In the genomic region with DNA sequence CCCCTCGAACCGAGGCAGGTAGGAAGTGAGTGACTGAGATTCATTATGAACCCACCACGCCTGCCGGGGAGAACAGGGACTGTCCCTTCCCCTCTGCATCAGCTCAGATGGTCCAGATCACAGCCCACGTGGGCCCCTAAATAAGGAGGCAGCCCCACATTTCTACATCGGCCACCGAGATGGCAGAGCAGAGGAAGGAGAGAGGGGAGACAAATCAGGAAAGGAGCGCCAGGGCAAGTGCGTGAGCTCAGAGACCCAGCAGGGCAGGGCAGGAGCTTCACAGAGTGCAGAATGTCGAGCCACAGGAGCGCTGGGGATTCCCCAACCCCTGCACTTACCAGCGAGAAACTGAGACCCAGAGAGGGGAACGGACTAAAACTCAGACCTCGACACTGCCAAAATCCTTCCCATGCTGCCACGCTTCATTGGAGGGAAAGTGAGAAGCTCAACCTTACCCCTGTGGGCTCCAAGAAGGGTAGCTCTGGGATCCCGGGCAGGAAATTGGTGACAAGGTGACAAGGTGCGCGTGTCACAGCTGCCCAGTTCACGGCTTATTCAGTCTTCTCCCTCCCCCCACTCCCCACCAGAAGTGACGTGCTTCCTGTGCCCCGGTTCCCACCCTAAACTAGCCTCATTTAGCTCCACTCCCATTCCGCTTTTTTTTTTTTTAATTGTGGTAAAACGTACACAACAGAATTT, we compare ENCODE assay signal across 8 cellular contexts. TPM values are rescaled to one million over a fixed set of nuclear protein-coding genes. Genes with fewer than 3 reads are reported as not detected.
DNase-seq lines count a peak whose midpoint lies in the region; ATAC-seq and TF ChIP-seq lines count a peak whose summit lies in the region.

ICAM2 (minus strand) TSS at position 566 of the 699 bp plus-strand sequence. CDS start 13,942 bp downstream, outside the sequence.

- no peak within 1 kb of the TSS for H3K27ac Mint-ChIP-seq in glutamatergic neuron (ENCODE audit: unreplicated experiment)

- no peaks in the 10 kb centered on the region for H3K27me3 ChIP-seq in iPS-18a (ENCODE audit: control insufficient read depth, insufficient read depth, low read length)

- BruUV-seq in OCI-LY7 (replicated peaks; lab: Mats Ljungman, UMichigan), result TSS peak; percentile 94

- no peak within 1 kb of the TSS for H3K9ac ChIP-seq in iPS-18a (ENCODE audit: low read length)

- TF ChIP-seq CTCF in OCI-LY7 (conservative IDR thresholded peaks at IDR 0.05; ENCODE audit: low read length) (no peak), glutamatergic neuron (IDR thresholded peaks at IDR 0.05; ENCODE audit: partially characterized antibody, unreplicated experiment) (no peak)

- H4K20me1 ChIP-seq in OCI-LY7 (ENCODE audit: insufficient read depth, low read length), result no peaks in the 10 kb centered on the region

- no peaks in the 10 kb centered on the region for H3K9me2 ChIP-seq in OCI-LY7 (ENCODE audit: insufficient read depth, low read length)

- H3K27ac ChIP-seq in OCI-LY7 (ENCODE audit: low read depth, low read length, poor library complexity, severe bottlenecking) (peak within 1 kb of the TSS; percentile 97), iPS-18a (ENCODE audit: low read length) (no peak within 1 kb of the TSS)

- H3K9me3 Mint-ChIP-seq in glutamatergic neuron (ENCODE audit: unreplicated experiment), result peaks cover 4% of the 10 kb centered on the region

- ATAC-seq in HG02798 (IDR thresholded peaks at IDR 0.05; ENCODE audit: poor library complexity, unreplicated experiment), result peak; percentile 67

- POLR2A ChIA-PET in OCI-LY7 (lab: Charles Lee), result interaction anchor here (0.6 to 4.2 kb wide), 16 partner anchors 38 to 128 kb away, joined by 3 to 43 read pairs (median 4); partner anchors contain the start of genes CD79B and ERN1

- H3K36me3 ChIP-seq in OCI-LY7 (ENCODE audit: insufficient read depth, low read length) (no peaks in the 10 kb centered on the region), iPS-18a (ENCODE audit: control insufficient read depth, low read depth, low read length) (no peaks in the 10 kb centered on the region)

- peak within 1 kb of the TSS; percentile 82 for H3K4me2 ChIP-seq in OCI-LY7 (ENCODE audit: low read length)

- peak within 1 kb of the TSS; percentile 79 for H3K4me3 ChIP-seq in OCI-LY7 (ENCODE audit: low read depth, low read length, poor library complexity, severe bottlenecking)
- peak within 1 kb of the TSS; percentile 2 for H3K4me3 ChIP-seq in iPS-18a (ENCODE audit: low read length)

- peaks cover 50% of the 10 kb centered on the region for H3K79me2 ChIP-seq in OCI-LY7 (ENCODE audit: insufficient read depth, low read depth, low read length)

- CTCF ChIA-PET in OCI-LY7 (lab: Charles Lee; ENCODE audit: unreplicated experiment), result interaction anchor here (0.5 to 1.4 kb wide), 4 partner anchors 8 to 101 kb away, joined by 3 to 4 read pairs (median 3); no protein-coding TSS in a partner anchor

- H3K4me1 Mint-ChIP-seq in glutamatergic neuron (ENCODE audit: low read depth, unreplicated experiment), result no peaks in the 10 kb centered on the region

- H3K36me3 Mint-ChIP-seq in glutamatergic neuron (ENCODE audit: unreplicated experiment), result peaks cover 5% of the 10 kb centered on the region

- peak; percentile 75 for TF ChIP-seq POLR2A in GM15510 (IDR thresholded peaks at IDR 0.05; ENCODE audit: borderline replicate concordance, extremely low read depth, insufficient read length)

- intact Hi-C loops in OCI-LY7 (cut with micrococcal nuclease; ENCODE audit: unreplicated experiment), result loop anchor here (1.0 to 5.0 kb wide), 2 partner anchors 56 to 88 kb away; partner anchors contain the start of gene CD79B

- peak within 1 kb of the TSS; percentile 39; the same call in 1 of the 2 replicates for H2AFZ ChIP-seq in OCI-LY7 (ENCODE audit: low read length)

- H3K27me3 Mint-ChIP-seq in glutamatergic neuron (ENCODE audit: unreplicated experiment), result peaks cover 3% of the 10 kb centered on the region

- H3K9me3 ChIP-seq in OCI-LY7 (ENCODE audit: low read length) (no peaks in the 10 kb centered on the region), iPS-18a (ENCODE audit: control insufficient read depth, low read depth, low read length) (no peaks in the 10 kb centered on the region)

- DNase-seq in OCI-LY7 (ENCODE audit: low spot score) (peak; percentile 91), HK-2 (ENCODE audit: unreplicated experiment) (no peak), glutamatergic neuron (no peak)
- DNase-seq in activated effector memory CD4-positive, alpha-beta T cell treated with anti-CD3 and anti-CD28 coated beads, Interleukin-2, amount 50 U/mL, for 16 hours, result peak; percentile 96
- DNase-seq in stimulated activated CD4-positive, alpha-beta T cell treated with anti-CD3 and anti-CD28 coated beads, Interleukin-1b, Interleukin-23, amount 100 ng/mL, for 48 hours, result peak; percentile 88

- no peak within 1 kb of the TSS for H3K4me3 Mint-ChIP-seq in glutamatergic neuron (ENCODE audit: unreplicated experiment)

- H3K4me1 ChIP-seq in OCI-LY7 (ENCODE audit: insufficient read depth, low read length, poor library complexity, severe bottlenecking) (peaks cover 67% of the 10 kb centered on the region), iPS-18a (ENCODE audit: control insufficient read depth, low read depth, low read length) (no peaks in the 10 kb centered on the region)

RNA-seq across cellular contexts. Expression of gene ICAM2, which starts in this region (rescaled TPM):
- total RNA-seq in OCI-LY7 (2014; rRNA removed; shearing (Covaris generic)), result 76.4 and 112 TPM in 2 replicates
- total RNA-seq in OCI-LY7 (2022) (79.1 and 88.7 TPM in 2 replicates), glutamatergic neuron (ENCODE audit: unreplicated experiment) (not detected)

Comparison
In these comparisons a context has a peak if more than half of its experiments do, and no peak if none do; other contexts are left out.
1. RNA of gene ICAM2 (total RNA-seq): 76.4 to 112 TPM in OCI-LY7; not detected in glutamatergic neuron (single experiment); every median in the first group is over 10 times any median in the second.
2. DNase-seq: peak in OCI-LY7 (single experiment), activated effector memory CD4-positive, alpha-beta T cell treated with anti-CD3 and anti-CD28 coated beads, Interleukin-2, amount 50 U/mL, for 16 hours (single experiment) and stimulated activated CD4-positive, alpha-beta T cell treated with anti-CD3 and anti-CD28 coated beads, Interleukin-1b, Interleukin-23, amount 100 ng/mL, for 48 hours (single experiment); none in HK-2 (single experiment) and glutamatergic neuron (single experiment).